In the genomic region with DNA sequence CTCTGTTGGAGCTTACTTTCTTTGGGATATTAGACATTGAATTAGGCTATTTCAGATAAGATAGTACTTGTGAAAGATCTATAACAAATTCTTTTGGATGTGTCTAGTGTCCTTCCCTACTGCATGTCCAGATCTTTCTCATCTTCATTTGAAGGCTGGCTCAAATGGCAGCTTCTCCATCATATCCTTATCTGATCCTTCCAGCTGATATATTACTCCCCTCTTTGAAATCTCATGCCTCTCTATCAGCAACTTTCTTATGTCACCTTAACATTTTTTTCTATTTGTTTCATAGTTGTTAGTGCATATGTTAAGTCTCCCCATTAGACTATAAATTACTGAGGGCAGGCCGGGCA, we compare ENCODE assay signal across 1 cellular context.
TF ChIP-seq lines count a peak whose summit lies in the region.

No MANE protein-coding gene starts in this region.

TF ChIP-seq in GM23338, 12 proteins besides CTCF, POLR2A, EP300 and RAD21 (continued from another document):
- TF ChIP-seq, protein P1, sequence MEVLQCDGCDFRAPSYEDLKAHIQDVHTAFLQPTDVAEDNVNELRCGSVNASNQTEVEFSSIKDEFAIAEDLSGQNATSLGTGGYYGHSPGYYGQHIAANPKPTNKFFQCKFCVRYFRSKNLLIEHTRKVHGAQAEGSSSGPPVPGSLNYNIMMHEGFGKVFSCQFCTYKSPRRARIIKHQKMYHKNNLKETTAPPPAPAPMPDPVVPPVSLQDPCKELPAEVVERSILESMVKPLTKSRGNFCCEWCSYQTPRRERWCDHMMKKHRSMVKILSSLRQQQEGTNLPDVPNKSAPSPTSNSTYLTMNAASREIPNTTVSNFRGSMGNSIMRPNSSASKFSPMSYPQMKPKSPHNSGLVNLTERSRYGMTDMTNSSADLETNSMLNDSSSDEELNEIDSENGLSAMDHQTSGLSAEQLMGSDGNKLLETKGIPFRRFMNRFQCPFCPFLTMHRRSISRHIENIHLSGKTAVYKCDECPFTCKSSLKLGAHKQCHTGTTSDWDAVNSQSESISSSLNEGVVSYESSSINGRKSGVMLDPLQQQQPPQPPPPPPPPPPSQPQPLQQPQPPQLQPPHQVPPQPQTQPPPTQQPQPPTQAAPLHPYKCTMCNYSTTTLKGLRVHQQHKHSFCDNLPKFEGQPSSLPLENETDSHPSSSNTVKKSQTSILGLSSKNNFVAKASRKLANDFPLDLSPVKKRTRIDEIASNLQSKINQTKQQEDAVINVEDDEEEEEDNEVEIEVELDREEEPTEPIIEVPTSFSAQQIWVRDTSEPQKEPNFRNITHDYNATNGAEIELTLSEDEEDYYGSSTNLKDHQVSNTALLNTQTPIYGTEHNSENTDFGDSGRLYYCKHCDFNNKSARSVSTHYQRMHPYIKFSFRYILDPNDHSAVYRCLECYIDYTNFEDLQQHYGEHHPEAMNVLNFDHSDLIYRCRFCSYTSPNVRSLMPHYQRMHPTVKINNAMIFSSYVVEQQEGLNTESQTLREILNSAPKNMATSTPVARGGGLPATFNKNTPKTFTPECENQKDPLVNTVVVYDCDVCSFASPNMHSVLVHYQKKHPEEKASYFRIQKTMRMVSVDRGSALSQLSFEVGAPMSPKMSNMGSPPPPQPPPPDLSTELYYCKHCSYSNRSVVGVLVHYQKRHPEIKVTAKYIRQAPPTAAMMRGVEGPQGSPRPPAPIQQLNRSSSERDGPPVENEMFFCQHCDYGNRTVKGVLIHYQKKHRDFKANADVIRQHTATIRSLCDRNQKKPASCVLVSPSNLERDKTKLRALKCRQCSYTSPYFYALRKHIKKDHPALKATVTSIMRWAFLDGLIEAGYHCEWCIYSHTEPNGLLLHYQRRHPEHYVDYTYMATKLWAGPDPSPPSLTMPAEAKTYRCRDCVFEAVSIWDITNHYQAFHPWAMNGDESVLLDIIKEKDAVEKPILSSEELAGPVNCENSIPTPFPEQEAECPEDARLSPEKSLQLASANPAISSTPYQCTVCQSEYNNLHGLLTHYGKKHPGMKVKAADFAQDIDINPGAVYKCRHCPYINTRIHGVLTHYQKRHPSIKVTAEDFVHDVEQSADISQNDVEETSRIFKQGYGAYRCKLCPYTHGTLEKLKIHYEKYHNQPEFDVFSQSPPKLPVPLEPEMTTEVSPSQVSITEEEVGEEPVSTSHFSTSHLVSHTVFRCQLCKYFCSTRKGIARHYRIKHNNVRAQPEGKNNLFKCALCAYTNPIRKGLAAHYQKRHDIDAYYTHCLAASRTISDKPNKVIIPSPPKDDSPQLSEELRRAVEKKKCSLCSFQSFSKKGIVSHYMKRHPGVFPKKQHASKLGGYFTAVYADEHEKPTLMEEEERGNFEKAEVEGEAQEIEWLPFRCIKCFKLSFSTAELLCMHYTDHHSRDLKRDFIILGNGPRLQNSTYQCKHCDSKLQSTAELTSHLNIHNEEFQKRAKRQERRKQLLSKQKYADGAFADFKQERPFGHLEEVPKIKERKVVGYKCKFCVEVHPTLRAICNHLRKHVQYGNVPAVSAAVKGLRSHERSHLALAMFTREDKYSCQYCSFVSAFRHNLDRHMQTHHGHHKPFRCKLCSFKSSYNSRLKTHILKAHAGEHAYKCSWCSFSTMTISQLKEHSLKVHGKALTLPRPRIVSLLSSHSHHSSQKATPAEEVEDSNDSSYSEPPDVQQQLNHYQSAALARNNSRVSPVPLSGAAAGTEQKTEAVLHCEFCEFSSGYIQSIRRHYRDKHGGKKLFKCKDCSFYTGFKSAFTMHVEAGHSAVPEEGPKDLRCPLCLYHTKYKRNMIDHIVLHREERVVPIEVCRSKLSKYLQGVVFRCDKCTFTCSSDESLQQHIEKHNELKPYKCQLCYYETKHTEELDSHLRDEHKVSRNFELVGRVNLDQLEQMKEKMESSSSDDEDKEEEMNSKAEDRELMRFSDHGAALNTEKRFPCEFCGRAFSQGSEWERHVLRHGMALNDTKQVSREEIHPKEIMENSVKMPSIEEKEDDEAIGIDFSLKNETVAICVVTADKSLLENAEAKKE (CRISPR knock-in tag; IDR thresholded peaks at IDR 0.05), result no peak
